In the genomic region with DNA sequence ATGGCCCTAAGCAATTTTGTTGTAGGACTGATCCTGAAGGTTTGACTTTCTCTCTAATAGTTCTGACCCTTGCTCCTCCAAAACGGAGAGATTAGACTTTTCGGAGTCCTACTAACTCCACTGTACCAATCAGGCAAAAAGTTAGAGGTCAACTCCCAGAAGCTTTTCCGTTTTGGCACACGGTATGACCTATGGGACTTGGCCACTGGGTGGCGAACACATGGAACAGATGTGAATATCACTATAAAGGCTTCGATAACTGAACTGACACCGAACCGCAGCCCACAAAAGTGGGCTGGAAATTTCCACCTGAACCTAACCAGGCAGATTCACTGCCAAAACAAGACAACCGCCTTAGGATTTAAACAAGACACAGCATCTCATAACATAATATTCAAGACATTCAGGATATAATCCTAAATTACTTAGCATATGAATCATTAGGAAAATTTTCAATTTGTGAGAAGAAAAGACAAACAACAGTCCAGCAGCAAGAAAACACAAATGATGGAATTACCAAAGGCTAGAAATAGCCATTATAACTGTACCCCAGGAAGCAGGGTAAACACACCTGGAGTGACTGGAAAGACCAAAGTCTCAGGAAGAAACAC, we compare ENCODE assay signal across 1 cellular context.
TF ChIP-seq lines count a peak whose summit lies in the region.

No MANE protein-coding gene starts in this region.

TF ChIP-seq in IMR-90, 13 proteins besides CTCF, POLR2A, EP300 and RAD21 (continued from another document):
- TF ChIP-seq MXI1 (IDR thresholded peaks at IDR 0.05; ENCODE audit: borderline replicate concordance, low read depth, low read length) (no peak), CHD1 (IDR thresholded peaks at IDR 0.05; ENCODE audit: low read depth, low read length) (no peak), RCOR1 (IDR thresholded peaks at IDR 0.05; ENCODE audit: insufficient replicate concordance, low read length) (no peak), USF2 (IDR thresholded peaks at IDR 0.05; ENCODE audit: low read depth, low read length) (no peak), CEBPB (IDR thresholded peaks at IDR 0.05; ENCODE audit: low read depth, low read length) (no peak), NFE2L2 (IDR thresholded peaks at IDR 0.05; ENCODE audit: low read depth, low read length) (no peak), BHLHE40 (IDR thresholded peaks at IDR 0.05; ENCODE audit: low read depth, low read length) (no peak), RFX5 (IDR thresholded peaks at IDR 0.05; ENCODE audit: low read depth, low read length) (no peak), MAZ (IDR thresholded peaks at IDR 0.05; ENCODE audit: borderline replicate concordance, low read depth, low read length) (no peak), SMC3 (IDR thresholded peaks at IDR 0.05; ENCODE audit: low read depth, low read length) (no peak; the same call in 1 of the 2 replicates), MAFK (IDR thresholded peaks at IDR 0.05; ENCODE audit: low read depth, low read length) (no peak)
- TF ChIP-seq, protein P1, sequence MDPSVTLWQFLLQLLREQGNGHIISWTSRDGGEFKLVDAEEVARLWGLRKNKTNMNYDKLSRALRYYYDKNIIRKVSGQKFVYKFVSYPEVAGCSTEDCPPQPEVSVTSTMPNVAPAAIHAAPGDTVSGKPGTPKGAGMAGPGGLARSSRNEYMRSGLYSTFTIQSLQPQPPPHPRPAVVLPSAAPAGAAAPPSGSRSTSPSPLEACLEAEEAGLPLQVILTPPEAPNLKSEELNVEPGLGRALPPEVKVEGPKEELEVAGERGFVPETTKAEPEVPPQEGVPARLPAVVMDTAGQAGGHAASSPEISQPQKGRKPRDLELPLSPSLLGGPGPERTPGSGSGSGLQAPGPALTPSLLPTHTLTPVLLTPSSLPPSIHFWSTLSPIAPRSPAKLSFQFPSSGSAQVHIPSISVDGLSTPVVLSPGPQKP (IDR thresholded peaks at IDR 0.05; ENCODE audit: borderline replicate concordance, low read depth, low read length) = no peak
